Comparison of ENCODE assay signal across 10 cellular contexts in the genomic region with DNA sequence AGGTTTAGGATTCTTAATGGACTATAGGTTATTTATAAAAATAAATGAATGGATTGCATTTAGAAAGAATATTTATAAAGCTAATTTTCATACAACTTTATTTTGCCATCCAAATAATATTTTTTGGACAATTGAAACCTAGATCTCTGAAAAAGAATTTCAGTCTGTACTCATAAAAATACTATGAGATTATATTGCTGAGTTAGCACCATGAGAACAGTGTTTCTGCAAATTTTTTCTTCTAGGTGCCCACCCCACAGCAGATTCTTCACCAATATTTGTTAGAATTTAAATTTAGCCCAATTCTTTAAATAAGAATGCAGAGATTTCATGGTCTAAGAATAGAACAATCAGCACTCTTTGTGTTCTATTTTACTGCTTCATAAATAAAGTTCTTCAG.
"Had no signal": no experiment of that assay in that cellular context is flagged by ENCODE, and none has a peak within 500 bp of the region (broad histone marks: within the 10 kb centered on the region; RNA-seq: fewer than 3 reads in every experiment).

No MANE protein-coding gene starts in this region.

- H3K36me3 ChIP-seq: HAP-1 had no signal

- H3K27ac ChIP-seq: GM23248, HL-60, KMS-11 had no signal

- H2AFZ ChIP-seq: GM23248 had no signal

- DNase-seq: GM23248, GOT3, H7, HFFc6, Karpas-422, KBM-7 had no signal

- H3K9me3 ChIP-seq: HAP-1 had no signal

- H3K4me2 ChIP-seq: KMS-11 had no signal

- H3K9ac ChIP-seq: GM23248, KMS-11 had no signal

- H3K4me3 ChIP-seq: GM23248, HAP-1 had no signal

- ATAC-seq: HCT116 had no signal
